ENCODE assay signal across 1 cellular context in genomic region chr2:173972636-173973035, GRCh38.
TF ChIP-seq lines count a peak whose summit lies in the region.

No MANE protein-coding gene starts in this region.

TF ChIP-seq in IMR-90, 13 proteins besides CTCF, POLR2A, EP300 and RAD21 (continued from another document):
- TF ChIP-seq, protein P1, sequence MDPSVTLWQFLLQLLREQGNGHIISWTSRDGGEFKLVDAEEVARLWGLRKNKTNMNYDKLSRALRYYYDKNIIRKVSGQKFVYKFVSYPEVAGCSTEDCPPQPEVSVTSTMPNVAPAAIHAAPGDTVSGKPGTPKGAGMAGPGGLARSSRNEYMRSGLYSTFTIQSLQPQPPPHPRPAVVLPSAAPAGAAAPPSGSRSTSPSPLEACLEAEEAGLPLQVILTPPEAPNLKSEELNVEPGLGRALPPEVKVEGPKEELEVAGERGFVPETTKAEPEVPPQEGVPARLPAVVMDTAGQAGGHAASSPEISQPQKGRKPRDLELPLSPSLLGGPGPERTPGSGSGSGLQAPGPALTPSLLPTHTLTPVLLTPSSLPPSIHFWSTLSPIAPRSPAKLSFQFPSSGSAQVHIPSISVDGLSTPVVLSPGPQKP (IDR thresholded peaks at IDR 0.05; ENCODE audit: borderline replicate concordance, low read depth, low read length) = no peak
- no peak for TF ChIP-seq BHLHE40 (IDR thresholded peaks at IDR 0.05; ENCODE audit: low read depth, low read length)
- no peak for TF ChIP-seq FOS (IDR thresholded peaks at IDR 0.05; ENCODE audit: low read depth, low read length)
- no peak for TF ChIP-seq MAFK (IDR thresholded peaks at IDR 0.05; ENCODE audit: low read depth, low read length)
- no peak for TF ChIP-seq SMC3 (IDR thresholded peaks at IDR 0.05; ENCODE audit: low read depth, low read length)
- TF ChIP-seq CEBPB (IDR thresholded peaks at IDR 0.05; ENCODE audit: low read depth, low read length) = no peak
- TF ChIP-seq MXI1 (IDR thresholded peaks at IDR 0.05; ENCODE audit: borderline replicate concordance, low read depth, low read length) = no peak
- no peak for TF ChIP-seq USF2 (IDR thresholded peaks at IDR 0.05; ENCODE audit: low read depth, low read length)
- TF ChIP-seq RFX5 (IDR thresholded peaks at IDR 0.05; ENCODE audit: low read depth, low read length) = no peak
- TF ChIP-seq NFE2L2 (IDR thresholded peaks at IDR 0.05; ENCODE audit: low read depth, low read length) = no peak
- TF ChIP-seq RCOR1 (IDR thresholded peaks at IDR 0.05; ENCODE audit: insufficient replicate concordance, low read length) = no peak
